In genomic region chr10:78742406-78742729, GRCh38 we compare ENCODE assay signal across 15 cellular contexts.
DNase-seq lines count a peak whose midpoint lies in the region; ATAC-seq, FAIRE-seq and TF ChIP-seq lines count a peak whose summit lies in the region.
"Had no signal": no experiment of that assay in that cellular context is flagged by ENCODE, and none has a peak within 500 bp of the region (broad histone marks: within the 10 kb centered on the region; RNA-seq: fewer than 3 reads in every experiment).

No MANE protein-coding gene starts in this region.

- peak overlapping the region; percentile 71 for H4K91ac ChIP-seq in trophoblast cell (ENCODE audit: low read depth, low read length)

- H4K12ac ChIP-seq in trophoblast cell (ENCODE audit: low read depth, low read length) = no peak overlapping the region

- H3K9me3 ChIP-seq in BLaER1 = no peaks in the 10 kb centered on the region
- H3K9me3 ChIP-seq in DND-41 (ENCODE audit: insufficient read depth, low read length, severe bottlenecking) = no peaks in the 10 kb centered on the region
- no peaks in the 10 kb centered on the region for H3K9me3 ChIP-seq in kidney (ENCODE audit: control insufficient read depth in 1 of 2, low read length in 2 of 2)
- H3K9me3 ChIP-seq in trophoblast cell (ENCODE audit: insufficient read depth, low read depth, low read length) = no peaks in the 10 kb centered on the region
- H3K9me3 ChIP-seq in GM23248 (ENCODE audit: low read depth) = no peaks in the 10 kb centered on the region

- no peak for ATAC-seq in DND-41 (ENCODE audit: insufficient read depth, low read depth)
- ATAC-seq in HG02798 (IDR thresholded peaks at IDR 0.05; ENCODE audit: poor library complexity, unreplicated experiment) = no peak

- no peak overlapping the region for H3K23ac ChIP-seq in trophoblast cell (ENCODE audit: low read length)

- TF ChIP-seq POLR2A in GM12892 (IDR thresholded peaks at IDR 0.05; ENCODE audit: low read depth, low read length) = no peak

- peak overlapping the region; percentile 34 for H3K18ac ChIP-seq in trophoblast cell (ENCODE audit: low read length)

- WGBS in trophoblast cell (ENCODE audit: extremely low coverage, insufficient coverage, insufficient read length) = no CpG with 5 or more reads among the region's 5 CpGs
- 77 to 86% methylated on average over 5 of the region's 5 CpGs for WGBS in GM23248 (ENCODE audit: low coverage in 1 of 2, low lambda C conversion rate in 2 of 2, missing lambda C conversion rate in 2 of 2), 2 experiments

- peak overlapping the region; percentile 75 for H2AK5ac ChIP-seq in trophoblast cell (ENCODE audit: low read length)

- H3F3A ChIP-seq in GM23248 (ENCODE audit: insufficient read depth) = no peaks in the 10 kb centered on the region

- H4K20me1 ChIP-seq in BLaER1 = peaks cover 54% of the 10 kb centered on the region
- peaks cover 5% of the 10 kb centered on the region for H4K20me1 ChIP-seq in DND-41 (ENCODE audit: insufficient read depth, low read length)
- H4K20me1 ChIP-seq in GM23248 (ENCODE audit: insufficient read depth) = no peaks in the 10 kb centered on the region

- H3K36me3 ChIP-seq in BLaER1 = no peaks in the 10 kb centered on the region
- H3K36me3 ChIP-seq in DND-41 (ENCODE audit: insufficient read depth, low read length) = no peaks in the 10 kb centered on the region
- no peaks in the 10 kb centered on the region for H3K36me3 ChIP-seq in kidney (ENCODE audit: control insufficient read depth in 1 of 2, insufficient read depth in 2 of 2, low read length in 2 of 2)
- H3K36me3 ChIP-seq in trophoblast cell (ENCODE audit: control insufficient read depth in 1 of 2, insufficient read depth in 2 of 2, low read length in 2 of 2) = no peaks in the 10 kb centered on the region
- no peaks in the 10 kb centered on the region for H3K36me3 ChIP-seq in GM23248 (ENCODE audit: low read depth)

- H3K79me1 ChIP-seq in trophoblast cell (ENCODE audit: low read length) = peaks cover 16% of the 10 kb centered on the region

- H3K4me2 ChIP-seq in BLaER1 = peak overlapping the region; percentile 69
- H3K4me2 ChIP-seq in DND-41 (ENCODE audit: insufficient read depth, low read length) = peak overlapping the region; percentile 31; the same call in 1 of the 2 replicates
- no peak overlapping the region for H3K4me2 ChIP-seq in trophoblast cell (ENCODE audit: low read length)
- H3K4me2 ChIP-seq in GM23248 (ENCODE audit: unreplicated experiment) = no peak overlapping the region

- H2BK120ac ChIP-seq in trophoblast cell (ENCODE audit: insufficient read depth, low read length, poor library complexity) = peak overlapping the region; percentile 91

- H3K4ac ChIP-seq in trophoblast cell (ENCODE audit: low read depth, low read length) = no peak overlapping the region

- H3K9me2 ChIP-seq in GM23248 (ENCODE audit: insufficient read depth) = no peaks in the 10 kb centered on the region

- peaks cover 52% of the 10 kb centered on the region for H3K27me3 ChIP-seq in BLaER1
- no peaks in the 10 kb centered on the region for H3K27me3 ChIP-seq in DND-41 (ENCODE audit: insufficient read depth, low read length, poor library complexity)
- H3K27me3 ChIP-seq in trophoblast cell (ENCODE audit: insufficient read depth, low read length) = no peaks in the 10 kb centered on the region
- no peaks in the 10 kb centered on the region for H3K27me3 ChIP-seq in GM23248 (replicated peaks; ENCODE audit: insufficient read depth)

- H3K79me2 ChIP-seq in DND-41 (ENCODE audit: insufficient read depth, low read length) = no peaks in the 10 kb centered on the region
- no peaks in the 10 kb centered on the region for H3K79me2 ChIP-seq in trophoblast cell (ENCODE audit: control insufficient read depth, insufficient read depth, low read length, poor library complexity)
- no peaks in the 10 kb centered on the region for H3K79me2 ChIP-seq in GM23248 (ENCODE audit: insufficient read depth)

- no peak for FAIRE-seq in kidney (lab: Jason Lieb, UNC)
- no peak for FAIRE-seq in GM12892 (lab: Jason Lieb, UNC)
- FAIRE-seq: HTR-8/SVneo, RCC 7860 had no signal

- H2BK12ac ChIP-seq in trophoblast cell (ENCODE audit: low read length) = peak overlapping the region; percentile 92

- H3K4me3 ChIP-seq in BLaER1 (no peak overlapping the region), DND-41 (ENCODE audit: low read depth in 1 of 2, low read length in 2 of 2) (no peak overlapping the region), kidney (ENCODE audit: low read length in 2 of 2) (no peak overlapping the region), trophoblast cell (ENCODE audit: low read depth, low read length) (no peak overlapping the region), GM23248 (no peak overlapping the region)

- peaks cover 38% of the 10 kb centered on the region for H3K4me1 ChIP-seq in BLaER1
- H3K4me1 ChIP-seq in DND-41 (ENCODE audit: insufficient read depth, low read length) = peaks cover 29% of the 10 kb centered on the region
- peaks cover 10 to 16% of the 10 kb centered on the region in 2 donors for H3K4me1 ChIP-seq in kidney (ENCODE audit: control insufficient read depth in 1 of 2, insufficient read depth in 1 of 2, low read depth in 1 of 2, low read length in 2 of 2)
- H3K4me1 ChIP-seq in trophoblast cell (ENCODE audit: control insufficient read depth in 1 of 2, insufficient read depth in 2 of 2, low read length in 2 of 2) = peaks cover 17 to 34% of the 10 kb centered on the region in 2 experiments
- no peaks in the 10 kb centered on the region for H3K4me1 ChIP-seq in GM23248 (ENCODE audit: insufficient read depth)

- peak overlapping the region; percentile 10 for H3K14ac ChIP-seq in trophoblast cell (ENCODE audit: low read length)

- DNase-seq in DND-41 (no peak), kidney (peak; percentile 55), trophoblast cell (no peak), HT-29 (ENCODE audit: low spot score) (no peak), GM12892 (ENCODE audit: insufficient read length) (no peak), GM23248 (no peak)
- DNase-seq: CD4-positive, alpha-beta T cell; H9; NCI-H1105 treated with DMSO at 0.1 percent for 48 hours; NCI-H226; NCI-H526 treated with DMSO at 0.1 percent for 48 hours had no signal

- H2AFZ ChIP-seq in DND-41 (ENCODE audit: low read depth, low read length) = no peak overlapping the region
- H2AFZ ChIP-seq in trophoblast cell (ENCODE audit: insufficient read depth, low read length, poor library complexity) = no peak overlapping the region
- H2AFZ ChIP-seq in GM23248 = no peak overlapping the region

- in situ Hi-C loops in GM23248 (cut with MboI) = no loop called here

- TF ChIP-seq CTCF in DND-41 (IDR thresholded peaks at IDR 0.05; ENCODE audit: borderline replicate concordance, extremely low read depth, low read length, poor library complexity, severe bottlenecking) = no peak
- TF ChIP-seq CTCF in kidney (IDR thresholded peaks at IDR 0.05; ENCODE audit: borderline replicate concordance, extremely low read depth, insufficient read depth) = no peak

- intact Hi-C loops in kidney (cut with DNase I) = no loop called here

- H4K8ac ChIP-seq in trophoblast cell (ENCODE audit: low read depth, low read length) = peak overlapping the region; percentile 48

- H3K27ac ChIP-seq in BLaER1 (no peak overlapping the region), DND-41 (ENCODE audit: low read length) (peak overlapping the region; percentile 63), kidney (ENCODE audit: low read depth in 2 of 2, low read length in 2 of 2) (no peak overlapping the region), trophoblast cell (ENCODE audit: low read depth, low read length) (peak overlapping the region; percentile 0), GM23248 (no peak overlapping the region)

- H3K9ac ChIP-seq in BLaER1 (no peak overlapping the region), DND-41 (ENCODE audit: low read depth, low read length) (no peak overlapping the region), kidney (ENCODE audit: low read length in 2 of 2) (no peak overlapping the region), trophoblast cell (ENCODE audit: low read length) (no peak overlapping the region), GM23248 (no peak overlapping the region)

- peak overlapping the region; percentile 3 for H2BK5ac ChIP-seq in trophoblast cell (ENCODE audit: low read depth, low read length, poor library complexity)

Comparison
In these comparisons a context has a peak if more than half of its experiments do, and no peak if none do; other contexts are left out.
1. H3K27ac ChIP-seq: peak in DND-41 (single experiment) and trophoblast cell (single experiment); none in BLaER1 (single experiment), kidney (0 of 2) and GM23248 (single experiment).
2. H3K4me2 ChIP-seq: peak in BLaER1 (single experiment) and DND-41 (single experiment); none in trophoblast cell (single experiment) and GM23248 (single experiment).